In genomic region chr18:812123-812672, GRCh38 we compare ENCODE assay signal across 8 cellular contexts. TPM values are rescaled to one million over a fixed set of nuclear protein-coding genes. Genes with fewer than 3 reads are reported as not detected.
DNase-seq lines count a peak whose midpoint lies in the region; TF ChIP-seq lines count a peak whose summit lies in the region.

YES1 (minus strand) TSS chr18:812242; CDS start chr18:756827, 55,415 bp downstream.

- no peaks in the 10 kb centered on the region for H3K9me3 ChIP-seq in iPS-18c (ENCODE audit: control insufficient read depth, insufficient read depth, low read length)
- no peaks in the 10 kb centered on the region for H3K9me3 ChIP-seq in smooth muscle cell (replicated peaks; ENCODE audit: low read depth)

- peak within 1 kb of the TSS; percentile 82 for H3K27ac ChIP-seq in brain microvascular endothelial cell
- H3K27ac ChIP-seq in smooth muscle cell (ENCODE audit: low read depth): peak within 1 kb of the TSS; percentile 84

- no peaks in the 10 kb centered on the region for H3F3A ChIP-seq in smooth muscle cell (ENCODE audit: low read depth)

- TF ChIP-seq CTCF in brain microvascular endothelial cell (IDR thresholded peaks at IDR 0.05; ENCODE audit: low read depth, low read length, missing control alignments) (no peak), smooth muscle cell (IDR thresholded peaks at IDR 0.05; ENCODE audit: borderline replicate concordance, insufficient read depth, poor library complexity, severe bottlenecking) (no peak)

- H4K20me1 ChIP-seq in smooth muscle cell (ENCODE audit: low read depth): peaks cover 42% of the 10 kb centered on the region

- no peaks in the 10 kb centered on the region for H3K27me3 ChIP-seq in brain microvascular endothelial cell (replicated peaks)
- no peaks in the 10 kb centered on the region for H3K27me3 ChIP-seq in smooth muscle cell (ENCODE audit: low read depth)

- 2% methylated on average over 27 of the region's 69 CpGs for WGBS in smooth muscle cell (ENCODE audit: low lambda C conversion rate)

- H3K4me2 ChIP-seq in smooth muscle cell: peak within 1 kb of the TSS; percentile 98

- peaks cover 34% of the 10 kb centered on the region for H3K4me1 ChIP-seq in smooth muscle cell (ENCODE audit: low read depth)

- peak within 1 kb of the TSS; percentile 97 for H3K9ac ChIP-seq in smooth muscle cell (ENCODE audit: low read depth)

- H3K36me3 ChIP-seq in brain microvascular endothelial cell (replicated peaks) (no peaks in the 10 kb centered on the region), smooth muscle cell (ENCODE audit: low read depth) (no peaks in the 10 kb centered on the region)

- H3K4me3 ChIP-seq in GM08714 (ENCODE audit: low read length) (peak within 1 kb of the TSS; percentile 80), brain microvascular endothelial cell (ENCODE audit: low read depth, low read length) (peak within 1 kb of the TSS; percentile 89), iPS-18c (ENCODE audit: insufficient read depth, low read depth, low read length) (peak within 1 kb of the TSS; percentile 92), smooth muscle cell (peak within 1 kb of the TSS; percentile 99)

- DNase-seq in H4 (ENCODE audit: low spot score) (peak; percentile 57), M059J (ENCODE audit: low read depth) (peak; percentile 71), UCSD-AML1 (lab: John Stamatoyannopoulos, UW; ENCODE audit: unreplicated experiment) (peak; percentile 89), brain microvascular endothelial cell (peak; percentile 49), smooth muscle cell (lab: John Stamatoyannopoulos, UW; ENCODE audit: unreplicated experiment) (peak; percentile 91), foreskin melanocyte (no peak)

- in situ Hi-C loops in brain microvascular endothelial cell (cut with HindIII; ENCODE audit: low pct_ligation_motif_present, low sequenced_read_pairs): no loop called here

- H3K79me2 ChIP-seq in smooth muscle cell (ENCODE audit: low read depth): peaks cover 45% of the 10 kb centered on the region

- peak within 1 kb of the TSS; percentile 73 for H2AFZ ChIP-seq in smooth muscle cell (ENCODE audit: low read depth)

RNA-seq across cellular contexts. Expression of gene YES1, which starts in this region (rescaled TPM):
- 95.7 and 101 TPM in 2 replicates for total RNA-seq in H4 (2014; rRNA removed; shearing (Covaris generic))
- 127 and 160 TPM in 2 replicates for total RNA-seq in M059J (2014; rRNA removed; shearing (Covaris generic))
- 120 and 179 TPM in 2 replicates for total RNA-seq in smooth muscle cell
- 19.5 and 22.6 TPM in 2 replicates for polyA plus RNA-seq in smooth muscle cell
